ENCODE assay signal across 1 cellular context in genomic region chr16:30430428-30430970, GRCh38.
TF ChIP-seq lines count a peak whose summit lies in the region.

No MANE protein-coding gene starts in this region.

TF ChIP-seq in K562, 482 proteins besides CTCF, POLR2A, EP300 and RAD21 (continued from another document and continues in another):
- TF ChIP-seq CREB5 (CRISPR knock-in tag; IDR thresholded peaks at IDR 0.05) (no peak), IRF9 (tag; IDR thresholded peaks at IDR 0.05) (no peak; the same call in 1 of the 2 replicates), CC2D1A (IDR thresholded peaks at IDR 0.05) (peak; percentile 88), JUND (IDR thresholded peaks at IDR 0.05; ENCODE audit: borderline replicate concordance, low read depth, low read length) (no peak), JUND (tag; IDR thresholded peaks at IDR 0.05; ENCODE audit: borderline replicate concordance, low read depth, low read length) (no peak), RFX5 (IDR thresholded peaks at IDR 0.05; ENCODE audit: low read depth, low read length) (no peak), KDM1A (IDR thresholded peaks at IDR 0.05) (peak; percentile 42 to 54; a peak in 2 of 4 replicates), NR2C2 (CRISPR knock-in tag; IDR thresholded peaks at IDR 0.05) (no peak; the same call in 1 of the 2 replicates), NR2C2 (tag; IDR thresholded peaks at IDR 0.05) (peak; percentile 73), NR1H2 (CRISPR knock-in tag; IDR thresholded peaks at IDR 0.05) (peak; percentile 40; the same call in 1 of the 2 replicates), ZNF589 (CRISPR knock-in tag; IDR thresholded peaks at IDR 0.05; ENCODE audit: low read depth) (0 out of 2 replicates have a peak, but pooled peaks have one; percentile 47), NR4A1 (CRISPR knock-in tag; IDR thresholded peaks at IDR 0.05) (no peak), NR4A1 (tag; IDR thresholded peaks at IDR 0.05) (peak; percentile 74; the same call in 1 of the 2 replicates), PBX2 (CRISPR knock-in tag; IDR thresholded peaks at IDR 0.05; ENCODE audit: low read depth) (no peak), PBX2 (tag; conservative IDR thresholded peaks at IDR 0.05; ENCODE audit: low read depth) (no peak), SRSF3 (IDR thresholded peaks at IDR 0.05; ENCODE audit: insufficient read depth, low read length) (no peak), ZBED1 (IDR thresholded peaks at IDR 0.05) (no peak), BRD4 (IDR thresholded peaks at IDR 0.05) (no peak), ZNF232 (CRISPR knock-in tag; IDR thresholded peaks at IDR 0.05) (no peak), TEAD2 (tag; IDR thresholded peaks at IDR 0.05) (no peak), RBM22 (IDR thresholded peaks at IDR 0.05; ENCODE audit: low read depth, low read length, poor library complexity, severe bottlenecking) (no peak), E2F6 (IDR thresholded peaks at IDR 0.05; ENCODE audit: borderline replicate concordance in 1 of 2, extremely low read depth in 1 of 2, insufficient read depth in 1 of 2, insufficient read length in 1 of 2, low read depth in 1 of 2, low read length in 1 of 2, poor library complexity in 1 of 2, severe bottlenecking in 1 of 2) (peak; percentile 78 to 91), MECOM (CRISPR knock-in tag; IDR thresholded peaks at IDR 0.05) (peak; percentile 63; the same call in 1 of the 2 replicates), ZNF445 (CRISPR knock-in tag; IDR thresholded peaks at IDR 0.05; ENCODE audit: low read depth) (no peak), SMAD4 (CRISPR knock-in tag; conservative IDR thresholded peaks at IDR 0.05) (peak; percentile 46; the same call in 1 of the 2 replicates), SMARCC2 (IDR thresholded peaks at IDR 0.05; ENCODE audit: low read depth) (peak; percentile 56; the same call in 1 of the 2 replicates), ZNF175 (CRISPR knock-in tag; IDR thresholded peaks at IDR 0.05; ENCODE audit: low read depth) (0 out of 2 replicates have a peak, but pooled peaks have one; percentile 68), SREBF1 (IDR thresholded peaks at IDR 0.05; ENCODE audit: borderline replicate concordance, low read depth, low read length) (no peak; the same call in 1 of the 2 replicates)
- TF ChIP-seq, protein P1, sequence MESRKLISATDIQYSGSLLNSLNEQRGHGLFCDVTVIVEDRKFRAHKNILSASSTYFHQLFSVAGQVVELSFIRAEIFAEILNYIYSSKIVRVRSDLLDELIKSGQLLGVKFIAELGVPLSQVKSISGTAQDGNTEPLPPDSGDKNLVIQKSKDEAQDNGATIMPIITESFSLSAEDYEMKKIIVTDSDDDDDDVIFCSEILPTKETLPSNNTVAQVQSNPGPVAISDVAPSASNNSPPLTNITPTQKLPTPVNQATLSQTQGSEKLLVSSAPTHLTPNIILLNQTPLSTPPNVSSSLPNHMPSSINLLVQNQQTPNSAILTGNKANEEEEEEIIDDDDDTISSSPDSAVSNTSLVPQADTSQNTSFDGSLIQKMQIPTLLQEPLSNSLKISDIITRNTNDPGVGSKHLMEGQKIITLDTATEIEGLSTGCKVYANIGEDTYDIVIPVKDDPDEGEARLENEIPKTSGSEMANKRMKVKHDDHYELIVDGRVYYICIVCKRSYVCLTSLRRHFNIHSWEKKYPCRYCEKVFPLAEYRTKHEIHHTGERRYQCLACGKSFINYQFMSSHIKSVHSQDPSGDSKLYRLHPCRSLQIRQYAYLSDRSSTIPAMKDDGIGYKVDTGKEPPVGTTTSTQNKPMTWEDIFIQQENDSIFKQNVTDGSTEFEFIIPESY (CRISPR knock-in tag; IDR thresholded peaks at IDR 0.05), result peak; percentile 87
- TF ChIP-seq, protein P2, sequence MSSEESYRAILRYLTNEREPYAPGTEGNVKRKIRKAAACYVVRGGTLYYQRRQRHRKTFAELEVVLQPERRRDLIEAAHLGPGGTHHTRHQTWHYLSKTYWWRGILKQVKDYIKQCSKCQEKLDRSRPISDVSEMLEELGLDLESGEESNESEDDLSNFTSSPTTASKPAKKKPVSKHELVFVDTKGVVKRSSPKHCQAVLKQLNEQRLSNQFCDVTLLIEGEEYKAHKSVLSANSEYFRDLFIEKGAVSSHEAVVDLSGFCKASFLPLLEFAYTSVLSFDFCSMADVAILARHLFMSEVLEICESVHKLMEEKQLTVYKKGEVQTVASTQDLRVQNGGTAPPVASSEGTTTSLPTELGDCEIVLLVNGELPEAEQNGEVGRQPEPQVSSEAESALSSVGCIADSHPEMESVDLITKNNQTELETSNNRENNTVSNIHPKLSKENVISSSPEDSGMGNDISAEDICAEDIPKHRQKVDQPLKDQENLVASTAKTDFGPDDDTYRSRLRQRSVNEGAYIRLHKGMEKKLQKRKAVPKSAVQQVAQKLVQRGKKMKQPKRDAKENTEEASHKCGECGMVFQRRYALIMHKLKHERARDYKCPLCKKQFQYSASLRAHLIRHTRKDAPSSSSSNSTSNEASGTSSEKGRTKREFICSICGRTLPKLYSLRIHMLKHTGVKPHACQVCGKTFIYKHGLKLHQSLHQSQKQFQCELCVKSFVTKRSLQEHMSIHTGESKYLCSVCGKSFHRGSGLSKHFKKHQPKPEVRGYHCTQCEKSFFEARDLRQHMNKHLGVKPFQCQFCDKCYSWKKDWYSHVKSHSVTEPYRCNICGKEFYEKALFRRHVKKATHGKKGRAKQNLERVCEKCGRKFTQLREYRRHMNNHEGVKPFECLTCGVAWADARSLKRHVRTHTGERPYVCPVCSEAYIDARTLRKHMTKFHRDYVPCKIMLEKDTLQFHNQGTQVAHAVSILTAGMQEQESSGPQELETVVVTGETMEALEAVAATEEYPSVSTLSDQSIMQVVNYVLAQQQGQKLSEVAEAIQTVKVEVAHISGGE (CRISPR knock-in tag; IDR thresholded peaks at IDR 0.05), result peak in 1 of 3 experiments; percentile 64; a peak in 1 of 6 replicates
- TF ChIP-seq, protein P3, sequence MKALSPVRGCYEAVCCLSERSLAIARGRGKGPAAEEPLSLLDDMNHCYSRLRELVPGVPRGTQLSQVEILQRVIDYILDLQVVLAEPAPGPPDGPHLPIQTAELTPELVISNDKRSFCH (CRISPR knock-in tag; IDR thresholded peaks at IDR 0.05), result no peak
- TF ChIP-seq, protein P3 (tag; IDR thresholded peaks at IDR 0.05), result peak; percentile 89
- TF ChIP-seq, protein P4, sequence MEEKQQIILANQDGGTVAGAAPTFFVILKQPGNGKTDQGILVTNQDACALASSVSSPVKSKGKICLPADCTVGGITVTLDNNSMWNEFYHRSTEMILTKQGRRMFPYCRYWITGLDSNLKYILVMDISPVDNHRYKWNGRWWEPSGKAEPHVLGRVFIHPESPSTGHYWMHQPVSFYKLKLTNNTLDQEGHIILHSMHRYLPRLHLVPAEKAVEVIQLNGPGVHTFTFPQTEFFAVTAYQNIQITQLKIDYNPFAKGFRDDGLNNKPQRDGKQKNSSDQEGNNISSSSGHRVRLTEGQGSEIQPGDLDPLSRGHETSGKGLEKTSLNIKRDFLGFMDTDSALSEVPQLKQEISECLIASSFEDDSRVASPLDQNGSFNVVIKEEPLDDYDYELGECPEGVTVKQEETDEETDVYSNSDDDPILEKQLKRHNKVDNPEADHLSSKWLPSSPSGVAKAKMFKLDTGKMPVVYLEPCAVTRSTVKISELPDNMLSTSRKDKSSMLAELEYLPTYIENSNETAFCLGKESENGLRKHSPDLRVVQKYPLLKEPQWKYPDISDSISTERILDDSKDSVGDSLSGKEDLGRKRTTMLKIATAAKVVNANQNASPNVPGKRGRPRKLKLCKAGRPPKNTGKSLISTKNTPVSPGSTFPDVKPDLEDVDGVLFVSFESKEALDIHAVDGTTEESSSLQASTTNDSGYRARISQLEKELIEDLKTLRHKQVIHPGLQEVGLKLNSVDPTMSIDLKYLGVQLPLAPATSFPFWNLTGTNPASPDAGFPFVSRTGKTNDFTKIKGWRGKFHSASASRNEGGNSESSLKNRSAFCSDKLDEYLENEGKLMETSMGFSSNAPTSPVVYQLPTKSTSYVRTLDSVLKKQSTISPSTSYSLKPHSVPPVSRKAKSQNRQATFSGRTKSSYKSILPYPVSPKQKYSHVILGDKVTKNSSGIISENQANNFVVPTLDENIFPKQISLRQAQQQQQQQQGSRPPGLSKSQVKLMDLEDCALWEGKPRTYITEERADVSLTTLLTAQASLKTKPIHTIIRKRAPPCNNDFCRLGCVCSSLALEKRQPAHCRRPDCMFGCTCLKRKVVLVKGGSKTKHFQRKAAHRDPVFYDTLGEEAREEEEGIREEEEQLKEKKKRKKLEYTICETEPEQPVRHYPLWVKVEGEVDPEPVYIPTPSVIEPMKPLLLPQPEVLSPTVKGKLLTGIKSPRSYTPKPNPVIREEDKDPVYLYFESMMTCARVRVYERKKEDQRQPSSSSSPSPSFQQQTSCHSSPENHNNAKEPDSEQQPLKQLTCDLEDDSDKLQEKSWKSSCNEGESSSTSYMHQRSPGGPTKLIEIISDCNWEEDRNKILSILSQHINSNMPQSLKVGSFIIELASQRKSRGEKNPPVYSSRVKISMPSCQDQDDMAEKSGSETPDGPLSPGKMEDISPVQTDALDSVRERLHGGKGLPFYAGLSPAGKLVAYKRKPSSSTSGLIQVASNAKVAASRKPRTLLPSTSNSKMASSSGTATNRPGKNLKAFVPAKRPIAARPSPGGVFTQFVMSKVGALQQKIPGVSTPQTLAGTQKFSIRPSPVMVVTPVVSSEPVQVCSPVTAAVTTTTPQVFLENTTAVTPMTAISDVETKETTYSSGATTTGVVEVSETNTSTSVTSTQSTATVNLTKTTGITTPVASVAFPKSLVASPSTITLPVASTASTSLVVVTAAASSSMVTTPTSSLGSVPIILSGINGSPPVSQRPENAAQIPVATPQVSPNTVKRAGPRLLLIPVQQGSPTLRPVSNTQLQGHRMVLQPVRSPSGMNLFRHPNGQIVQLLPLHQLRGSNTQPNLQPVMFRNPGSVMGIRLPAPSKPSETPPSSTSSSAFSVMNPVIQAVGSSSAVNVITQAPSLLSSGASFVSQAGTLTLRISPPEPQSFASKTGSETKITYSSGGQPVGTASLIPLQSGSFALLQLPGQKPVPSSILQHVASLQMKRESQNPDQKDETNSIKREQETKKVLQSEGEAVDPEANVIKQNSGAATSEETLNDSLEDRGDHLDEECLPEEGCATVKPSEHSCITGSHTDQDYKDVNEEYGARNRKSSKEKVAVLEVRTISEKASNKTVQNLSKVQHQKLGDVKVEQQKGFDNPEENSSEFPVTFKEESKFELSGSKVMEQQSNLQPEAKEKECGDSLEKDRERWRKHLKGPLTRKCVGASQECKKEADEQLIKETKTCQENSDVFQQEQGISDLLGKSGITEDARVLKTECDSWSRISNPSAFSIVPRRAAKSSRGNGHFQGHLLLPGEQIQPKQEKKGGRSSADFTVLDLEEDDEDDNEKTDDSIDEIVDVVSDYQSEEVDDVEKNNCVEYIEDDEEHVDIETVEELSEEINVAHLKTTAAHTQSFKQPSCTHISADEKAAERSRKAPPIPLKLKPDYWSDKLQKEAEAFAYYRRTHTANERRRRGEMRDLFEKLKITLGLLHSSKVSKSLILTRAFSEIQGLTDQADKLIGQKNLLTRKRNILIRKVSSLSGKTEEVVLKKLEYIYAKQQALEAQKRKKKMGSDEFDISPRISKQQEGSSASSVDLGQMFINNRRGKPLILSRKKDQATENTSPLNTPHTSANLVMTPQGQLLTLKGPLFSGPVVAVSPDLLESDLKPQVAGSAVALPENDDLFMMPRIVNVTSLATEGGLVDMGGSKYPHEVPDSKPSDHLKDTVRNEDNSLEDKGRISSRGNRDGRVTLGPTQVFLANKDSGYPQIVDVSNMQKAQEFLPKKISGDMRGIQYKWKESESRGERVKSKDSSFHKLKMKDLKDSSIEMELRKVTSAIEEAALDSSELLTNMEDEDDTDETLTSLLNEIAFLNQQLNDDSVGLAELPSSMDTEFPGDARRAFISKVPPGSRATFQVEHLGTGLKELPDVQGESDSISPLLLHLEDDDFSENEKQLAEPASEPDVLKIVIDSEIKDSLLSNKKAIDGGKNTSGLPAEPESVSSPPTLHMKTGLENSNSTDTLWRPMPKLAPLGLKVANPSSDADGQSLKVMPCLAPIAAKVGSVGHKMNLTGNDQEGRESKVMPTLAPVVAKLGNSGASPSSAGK (IDR thresholded peaks at IDR 0.05), result peak; percentile 99
